Comparison of ENCODE assay signal across 8 cellular contexts in genomic region chr12:57087689-57088441, GRCh38. TPM values are rescaled to one million over a fixed set of nuclear protein-coding genes. Genes with fewer than 3 reads are reported as not detected.
DNase-seq lines count a peak whose midpoint lies in the region; ATAC-seq and TF ChIP-seq lines count a peak whose summit lies in the region.

No MANE protein-coding gene starts in this region.

- peak overlapping the region; percentile 13 to 90 for H3K9ac ChIP-seq in liver (ENCODE audit: low read depth in 1 of 2, low read length in 2 of 2)

- DNase-seq in NCI-H2081 (lab: John Stamatoyannopoulos, UW) = peak; percentile 10 to 24
- DNase-seq in NCI-H2081 treated with DMSO at 0.1 percent for 48 hours (lab: John Stamatoyannopoulos, UW) = no peak
- DNase-seq in NCI-H2171 treated with DMSO at 0.1 percent for 48 hours (lab: John Stamatoyannopoulos, UW) = peak; percentile 92
- peak; percentile 84 to 91 for DNase-seq in activated CD4-positive, alpha-beta T cell treated with anti-CD3 and anti-CD28 coated beads for 4 hours
- DNase-seq in stimulated activated CD4-positive, alpha-beta T cell treated with anti-CD3 and anti-CD28 coated beads, Interleukin-4, amount 100 ng/mL, for 48 hours (ENCODE audit: low read depth in 2 of 2) = peak; percentile 70 to 85

- H3K27me3 ChIP-seq in liver (ENCODE audit: control insufficient read depth in 4 of 4, insufficient read depth in 4 of 4, low read length in 3 of 4) = no peaks in the 10 kb centered on the region

- TF ChIP-seq RAD21 in liver (IDR thresholded peaks at IDR 0.05) = no peak

- no peak for TF ChIP-seq CTCF in liver (IDR thresholded peaks at IDR 0.05; ENCODE audit: low read depth, low read length, missing input control)

- peak; percentile 31 for ATAC-seq in HG02870 (IDR thresholded peaks at IDR 0.05; ENCODE audit: unreplicated experiment)

- H3K36me3 ChIP-seq in liver (ENCODE audit: control insufficient read depth in 4 of 4, insufficient read depth in 3 of 4, low read depth in 1 of 4, low read length in 3 of 4) = peaks cover 7 to 15% (median 9%) of the 10 kb centered on the region in 4 donors

- H3K4me1 ChIP-seq in liver (ENCODE audit: control insufficient read depth in 4 of 4, insufficient read depth in 4 of 4, low read length in 3 of 4) = peaks cover 5 to 39% (median 21%) of the 10 kb centered on the region in 4 donors

- no peaks in the 10 kb centered on the region for H3K9me3 ChIP-seq in liver (ENCODE audit: control insufficient read depth in 4 of 4, low read length in 3 of 4)

- H3K27ac ChIP-seq in cingulate gyrus (ENCODE audit: low read depth, low read length) = peak overlapping the region; percentile 97
- H3K27ac ChIP-seq in liver (ENCODE audit: low read depth in 1 of 2, low read length in 2 of 2) = peak overlapping the region; percentile 96 to 100

- WGBS in liver = 4% methylated on average over 41 of the region's 41 CpGs

- H3K4me3 ChIP-seq in liver (ENCODE audit: low read depth in 1 of 3, low read length in 3 of 3) = peak overlapping the region; percentile 41 to 81 (median 73)

TF ChIP-seq in liver, 16 proteins besides CTCF, POLR2A, EP300 and RAD21:
- TF ChIP-seq TAF1 (conservative IDR thresholded peaks at IDR 0.05) = no peak
- peak in 1 of 2 donors; percentile 1 for TF ChIP-seq JUND (IDR thresholded peaks at IDR 0.05)
- no peak for TF ChIP-seq NR2F2 (IDR thresholded peaks at IDR 0.05)
- no peak for TF ChIP-seq FOXA1 (IDR thresholded peaks at IDR 0.05)
- no peak for TF ChIP-seq MAX (IDR thresholded peaks at IDR 0.05)
- TF ChIP-seq ATF3 (IDR thresholded peaks at IDR 0.05) = no peak
- peak in 1 of 2 donors; percentile 46 for TF ChIP-seq EGR1 (IDR thresholded peaks at IDR 0.05; ENCODE audit: low read depth in 2 of 2)
- TF ChIP-seq SP1 (IDR thresholded peaks at IDR 0.05) = no peak
- TF ChIP-seq HNF4G (IDR thresholded peaks at IDR 0.05) = no peak
- no peak for TF ChIP-seq FOXA2 (IDR thresholded peaks at IDR 0.05)
- no peak for TF ChIP-seq ZBTB33 (IDR thresholded peaks at IDR 0.05)
- peak in 1 of 2 donors; percentile 13 for TF ChIP-seq HNF4A (conservative IDR thresholded peaks at IDR 0.05)
- TF ChIP-seq GABPA (IDR thresholded peaks at IDR 0.05 in 1 of 2, conservative IDR thresholded peaks at IDR 0.05 in 1 of 2) = no peak
- no peak for TF ChIP-seq YY1 (IDR thresholded peaks at IDR 0.05)

RNA-seq across cellular contexts. Expression of gene NAB2, which starts 1.0 kb away (rescaled TPM):
- 1 to 10 TPM; 3.9 to 10.0 TPM for total RNA-seq in liver
- polyA plus RNA-seq in liver = 1 to 10 TPM; 1.9 to 8.6 TPM

RNA-seq across cellular contexts. Expression of gene NEMP1, which starts 9.3 kb away (rescaled TPM):
- total RNA-seq in liver = 10 to 100 TPM in 1 of 2 donors, 1 to 10 TPM in 1; 3.8 to 10.9 TPM
- 1 to 10 TPM; 1.4 to 2.5 TPM for polyA plus RNA-seq in liver

RNA-seq across cellular contexts. Expression of gene STAT6, which starts 23.3 kb away (rescaled TPM):
- total RNA-seq in liver = 10 to 100 TPM; 27.4 to 54.0 TPM
- polyA plus RNA-seq in liver = 10 to 100 TPM; 33.2 to 57.4 TPM

RNA-seq across cellular contexts. Expression of gene MYO1A, which starts 37.9 kb away (rescaled TPM):
- total RNA-seq in liver = under 1 TPM; 0.08 to 0.28 TPM
- polyA plus RNA-seq in liver = under 1 TPM in 1 of 2 donors, not detected in 1; 0.03 TPM

RNA-seq across cellular contexts. Expression of gene LRP1, which starts 40.4 kb away (rescaled TPM):
- 100 to 1,000 TPM; 151 to 375 TPM for total RNA-seq in liver
- polyA plus RNA-seq in liver = 100 to 1,000 TPM in 1 of 2 donors, 10 to 100 TPM in 1; 87.5 to 127 TPM
